ENCODE assay signal across 28 cellular contexts in the genomic region with DNA sequence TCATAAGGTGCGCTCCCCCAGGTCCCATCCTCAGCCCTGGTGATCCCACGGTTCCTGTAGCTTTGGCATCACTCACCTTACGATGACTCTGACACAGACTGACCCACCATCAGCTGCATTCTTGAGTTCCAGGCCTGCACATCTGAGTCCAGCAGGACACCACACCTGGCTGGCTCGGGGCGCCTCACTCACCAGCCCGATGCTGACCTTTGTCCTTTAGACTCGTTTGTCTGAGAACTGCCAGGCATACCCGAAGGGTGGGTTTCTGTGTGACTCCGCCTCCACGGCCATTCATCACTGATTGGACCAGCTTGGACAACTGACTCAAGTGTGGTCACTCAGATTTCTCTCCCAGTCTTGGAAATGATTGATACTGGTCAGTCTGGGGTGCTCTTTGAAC.
"Had no signal": no experiment of that assay in that cellular context is flagged by ENCODE, and none has a peak within 500 bp of the region (broad histone marks: within the 10 kb centered on the region; RNA-seq: fewer than 3 reads in every experiment).

No MANE protein-coding gene starts in this region.

- H3K27me3 ChIP-seq: ascending aorta had no signal

- H3K4me1 Mint-ChIP-seq: activated naive CD4-positive, alpha-beta T cell treated with anti-CD3 and anti-CD28 coated beads, Interleukin-2, amount 10 ng/mL, durations not matched to agents 7 days and 5 days; activated naive CD8-positive, alpha-beta T cell treated with anti-CD3 and anti-CD28 coated beads, Interleukin-2, amount 10 ng/mL, durations not matched to agents 7 days and 5 days; endodermal cell had no signal

- H3K4me1 ChIP-seq: ascending aorta, breast epithelium, gastrocnemius medialis, heart left ventricle had no signal

- H3K27me3 Mint-ChIP-seq: activated CD4-positive, alpha-beta memory T cell treated with anti-CD3 and anti-CD28 coated beads, Interleukin-2, amount 10 ng/mL, durations not matched to agents 7 days and 5 days; activated CD4-positive, alpha-beta T cell treated with anti-CD3 and anti-CD28 coated beads, Interleukin-2, amount 10 ng/mL, durations not matched to agents 7 days and 5 days; activated naive CD8-positive, alpha-beta T cell treated with anti-CD3 and anti-CD28 coated beads, Interleukin-2, amount 10 ng/mL, durations not matched to agents 7 days and 5 days; central memory CD8-positive, alpha-beta T cell had no signal

- H3K27ac Mint-ChIP-seq: activated CD4-positive, alpha-beta memory T cell treated with anti-CD3 and anti-CD28 coated beads, Interleukin-2, amount 10 ng/mL, durations not matched to agents 7 days and 5 days; activated CD4-positive, alpha-beta T cell treated with anti-CD3 and anti-CD28 coated beads, Interleukin-2, amount 10 ng/mL, durations not matched to agents 7 days and 5 days; activated naive CD4-positive, alpha-beta T cell treated with anti-CD3 and anti-CD28 coated beads, Interleukin-2, amount 10 ng/mL, durations not matched to agents 7 days and 5 days; activated naive CD4-positive, alpha-beta T cell treated with anti-CD3 and anti-CD28 coated beads, Interleukin-2, amount 50 U/mL, for 72 hours; activated naive CD8-positive, alpha-beta T cell treated with anti-CD3 and anti-CD28 coated beads, Interleukin-2, amount 10 ng/mL, durations not matched to agents 7 days and 5 days; activated T-cell treated with anti-CD3 and anti-CD28 coated beads, Interleukin-2, amount 50 U/mL, for 24 hours; activated T-cell treated with anti-CD3 and anti-CD28 coated beads, Interleukin-2, amount 50 U/mL, for 72 hours; brain; dendritic cell treated with granulocyte-macrophage colony-stimulating factor and Interleukin-4, amounts not matched to agents 40 ng/mL and 50 ng/mL, for 4 days; endodermal cell had no signal

- H3K27ac ChIP-seq: ascending aorta, breast epithelium, coronary artery, dorsolateral prefrontal cortex, gastrocnemius medialis, heart left ventricle had no signal

- DNase-seq: activated CD4-positive, alpha-beta memory T cell treated with anti-CD3 and anti-CD28 coated beads, Interleukin-2, amount 10 ng/mL, durations not matched to agents 7 days and 5 days; activated CD4-positive, alpha-beta T cell treated with anti-CD3 and anti-CD28 coated beads for 1 hour; activated CD4-positive, alpha-beta T cell treated with anti-CD3 and anti-CD28 coated beads for 4 hours; activated CD4-positive, alpha-beta T cell treated with anti-CD3 and anti-CD28 coated beads, Interleukin-2, amount 10 ng/mL, durations not matched to agents 7 days and 5 days; activated CD4-positive, alpha-beta T cell treated with anti-CD3 and anti-CD28 coated beads, Interleukin-2, amount 50 U/mL, for 4 hours; activated CD8-positive, alpha-beta memory T cell treated with anti-CD3 and anti-CD28 coated beads, Interleukin-2, amount 50 U/mL, for 48 hours; activated gamma-delta T cell; activated naive CD4-positive, alpha-beta T cell; activated naive CD4-positive, alpha-beta T cell treated with anti-CD3 and anti-CD28 coated beads, Interleukin-2, amount 10 ng/mL, durations not matched to agents 7 days and 5 days; activated naive CD8-positive, alpha-beta T cell treated with anti-CD3 and anti-CD28 coated beads, Interleukin-2, amount 10 ng/mL, durations not matched to agents 7 days and 5 days; activated T-cell treated with anti-CD3 and anti-CD28 coated beads for 4 hours; activated T-cell treated with anti-CD3 and anti-CD28 coated beads, Interleukin-2, amount 50 U/mL, for 24 hours; activated T-cell treated with anti-CD3 and anti-CD28 coated beads, Interleukin-2, amount 50 U/mL, for 72 hours; dorsolateral prefrontal cortex; effector memory CD4-positive, alpha-beta T cell; foreskin fibroblast; gastrocnemius medialis; glutamatergic neuron; heart left ventricle; T-helper 2 cell had no signal

- H3K4me3 Mint-ChIP-seq: activated CD4-positive, alpha-beta memory T cell treated with anti-CD3 and anti-CD28 coated beads, Interleukin-2, amount 10 ng/mL, durations not matched to agents 7 days and 5 days; activated CD4-positive, alpha-beta T cell treated with anti-CD3 and anti-CD28 coated beads, Interleukin-2, amount 10 ng/mL, durations not matched to agents 7 days and 5 days; activated naive CD4-positive, alpha-beta T cell treated with anti-CD3 and anti-CD28 coated beads, Interleukin-2, amount 10 ng/mL, durations not matched to agents 7 days and 5 days; activated naive CD8-positive, alpha-beta T cell treated with anti-CD3 and anti-CD28 coated beads, Interleukin-2, amount 10 ng/mL, durations not matched to agents 7 days and 5 days; activated T-cell treated with anti-CD3 and anti-CD28 coated beads, Interleukin-2, amount 50 U/mL, for 24 hours; activated T-cell treated with anti-CD3 and anti-CD28 coated beads, Interleukin-2, amount 50 U/mL, for 72 hours; brain; central memory CD8-positive, alpha-beta T cell; dendritic cell treated with granulocyte-macrophage colony-stimulating factor and Interleukin-4, amounts not matched to agents 40 ng/mL and 50 ng/mL, for 4 days; endodermal cell had no signal

- H3K4me3 ChIP-seq: ascending aorta, breast epithelium, coronary artery, dorsolateral prefrontal cortex, gastrocnemius medialis, heart left ventricle had no signal

- H3K36me3 Mint-ChIP-seq: activated naive CD4-positive, alpha-beta T cell treated with anti-CD3 and anti-CD28 coated beads, Interleukin-2, amount 10 ng/mL, durations not matched to agents 7 days and 5 days; activated naive CD4-positive, alpha-beta T cell treated with anti-CD3 and anti-CD28 coated beads, Interleukin-2, amount 50 U/mL, for 72 hours; activated naive CD8-positive, alpha-beta T cell treated with anti-CD3 and anti-CD28 coated beads, Interleukin-2, amount 10 ng/mL, durations not matched to agents 7 days and 5 days; brain had no signal

- H3K36me3 ChIP-seq: ascending aorta, breast epithelium, gastrocnemius medialis, heart left ventricle had no signal

- H3K9me3 ChIP-seq: ascending aorta, breast epithelium, gastrocnemius medialis, heart left ventricle had no signal

- H3K9me3 Mint-ChIP-seq: activated CD4-positive, alpha-beta memory T cell treated with anti-CD3 and anti-CD28 coated beads, Interleukin-2, amount 10 ng/mL, durations not matched to agents 7 days and 5 days; activated CD4-positive, alpha-beta T cell treated with anti-CD3 and anti-CD28 coated beads, Interleukin-2, amount 10 ng/mL, durations not matched to agents 7 days and 5 days; activated naive CD4-positive, alpha-beta T cell treated with anti-CD3 and anti-CD28 coated beads, Interleukin-2, amount 10 ng/mL, durations not matched to agents 7 days and 5 days; activated naive CD4-positive, alpha-beta T cell treated with anti-CD3 and anti-CD28 coated beads, Interleukin-2, amount 50 U/mL, for 72 hours; activated naive CD8-positive, alpha-beta T cell treated with anti-CD3 and anti-CD28 coated beads, Interleukin-2, amount 10 ng/mL, durations not matched to agents 7 days and 5 days; activated T-cell treated with anti-CD3 and anti-CD28 coated beads, Interleukin-2, amount 50 U/mL, for 24 hours; activated T-cell treated with anti-CD3 and anti-CD28 coated beads, Interleukin-2, amount 50 U/mL, for 72 hours; central memory CD8-positive, alpha-beta T cell; dendritic cell treated with granulocyte-macrophage colony-stimulating factor and Interleukin-4, amounts not matched to agents 40 ng/mL and 50 ng/mL, for 4 days; endodermal cell had no signal
